Comparison of ENCODE assay signal across 20 cellular contexts in the genomic region with DNA sequence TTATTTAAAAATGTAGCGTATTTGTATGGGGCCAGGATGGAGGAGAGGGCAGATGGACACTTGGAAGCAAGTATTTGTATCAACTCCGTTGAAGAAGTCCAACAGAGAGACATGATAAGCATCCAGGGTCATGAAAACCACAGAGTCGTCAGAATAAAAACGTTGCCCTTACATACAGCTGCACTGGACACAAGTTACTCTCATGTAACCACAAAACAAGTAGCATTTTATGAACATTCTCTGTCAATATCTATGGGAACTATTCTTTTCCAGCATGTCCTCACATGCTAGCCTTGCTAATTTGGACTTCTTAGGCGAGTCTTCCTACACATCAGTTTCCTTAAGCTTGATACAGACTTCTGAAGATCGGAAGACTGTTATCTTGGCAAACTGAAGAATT. TPM values are rescaled to one million over a fixed set of nuclear protein-coding genes. Genes with fewer than 3 reads are reported as not detected.
DNase-seq lines count a peak whose midpoint lies in the region; ATAC-seq and TF ChIP-seq lines count a peak whose summit lies in the region.
"Had no signal": no experiment of that assay in that cellular context is flagged by ENCODE, and none has a peak within 500 bp of the region (broad histone marks: within the 10 kb centered on the region; RNA-seq: fewer than 3 reads in every experiment).

No MANE protein-coding gene starts in this region.

- TF ChIP-seq CTCF in NB4 (IDR thresholded peaks at IDR 0.05; ENCODE audit: low read depth, low read length) (no peak), brain microvascular endothelial cell (IDR thresholded peaks at IDR 0.05; ENCODE audit: low read depth, low read length, missing control alignments) (no peak), nephron progenitor cell (IDR thresholded peaks at IDR 0.05) (no peak), ascending aorta (IDR thresholded peaks at IDR 0.05) (no peak)

- peaks cover 88% of the 10 kb centered on the region for H3K4me1 Mint-ChIP-seq in nephron progenitor cell

- in situ Hi-C loops in brain microvascular endothelial cell (cut with HindIII; ENCODE audit: low pct_ligation_motif_present, low sequenced_read_pairs): no loop called here

- ATAC-seq in GM21367 (IDR thresholded peaks at IDR 0.05; ENCODE audit: unreplicated experiment): no peak
- ATAC-seq in activated CD4-positive, CD25-positive, alpha-beta regulatory T cell treated with anti-CD3 and anti-CD28 coated beads, Interleukin-2, amount 50 U/mL, for 24 hours: no peak
- ATAC-seq: A549, Panc1 had no signal

- no peak for TF ChIP-seq POLR2A in NB4 (IDR thresholded peaks at IDR 0.05; ENCODE audit: extremely low read depth, insufficient read length)

- peaks cover 64% of the 10 kb centered on the region for H3K36me3 Mint-ChIP-seq in nephron progenitor cell (ENCODE audit: low read depth)

- no peaks in the 10 kb centered on the region for H3K27me3 Mint-ChIP-seq in nephron progenitor cell (ENCODE audit: low read depth, poor library complexity)

- H3K4me3 ChIP-seq in BLaER1 (peak overlapping the region; percentile 19; the same call in 1 of the 2 replicates), NB4 (ENCODE audit: low read depth, low read length) (peak overlapping the region; percentile 25), brain microvascular endothelial cell (ENCODE audit: low read depth, low read length) (no peak overlapping the region), ascending aorta (no peak overlapping the region)
- H3K4me3 ChIP-seq: A549 had no signal

- H3K9ac ChIP-seq in BLaER1: peak overlapping the region; percentile 4; the same call in 1 of the 2 replicates

- peak overlapping the region; percentile 48 for H3K27ac ChIP-seq in BLaER1
- peak overlapping the region; percentile 20 for H3K27ac ChIP-seq in brain microvascular endothelial cell
- peak overlapping the region in 1 of 2 donors; percentile 47 for H3K27ac ChIP-seq in ascending aorta
- H3K27ac ChIP-seq: A549, C4-2B had no signal

- H3K4me1 ChIP-seq in BLaER1 (peaks cover 98% of the 10 kb centered on the region), ascending aorta (peaks cover 19 to 24% of the 10 kb centered on the region in 2 donors)
- H3K4me1 ChIP-seq: A549 had no signal

- H3K36me3 ChIP-seq in BLaER1: peaks cover 39% of the 10 kb centered on the region
- H3K36me3 ChIP-seq in brain microvascular endothelial cell (replicated peaks): peaks cover 5% of the 10 kb centered on the region
- H3K36me3 ChIP-seq in ascending aorta: no peaks in the 10 kb centered on the region

- DNase-seq in NB4 (ENCODE audit: low read depth) (peak; percentile 32), brain microvascular endothelial cell (peak; percentile 51), nephron progenitor cell (no peak), ascending aorta (ENCODE audit: low spot score in 2 of 2) (no peak), NCI-H345 (lab: John Stamatoyannopoulos, UW) (no peak)
- DNase-seq: activated effector memory CD4-positive, alpha-beta T cell treated with anti-CD3 and anti-CD28 coated beads, Interleukin-2, amount 50 U/mL, for 16 hours; cerebellar nuclear complex; endodermal cell; hippocampal formation; NCI-H1105 treated with DMSO at 0.1 percent for 48 hours; NCI-H2171; NCI-H774; T1000 had no signal

- H4K20me1 ChIP-seq in BLaER1: peaks cover 100% of the 10 kb centered on the region

- H3K4me2 ChIP-seq in BLaER1: peak overlapping the region; percentile 83
- H3K4me2 ChIP-seq: A549 had no signal

- H3K27me3 ChIP-seq in BLaER1 (no peaks in the 10 kb centered on the region), brain microvascular endothelial cell (replicated peaks) (no peaks in the 10 kb centered on the region), ascending aorta (no peaks in the 10 kb centered on the region)

- no peaks in the 10 kb centered on the region for H3K9me3 Mint-ChIP-seq in nephron progenitor cell
- H3K9me3 Mint-ChIP-seq: endodermal cell had no signal

- H3K27ac Mint-ChIP-seq in nephron progenitor cell: peak overlapping the region; percentile 80
- H3K27ac Mint-ChIP-seq: activated CD4-positive, alpha-beta T cell treated with anti-CD3 and anti-CD28 coated beads for 36 hours; endodermal cell had no signal

- H3K9me3 ChIP-seq in BLaER1: no peaks in the 10 kb centered on the region
- H3K9me3 ChIP-seq in ascending aorta: no peaks in the 10 kb centered on the region
- H3K9me3 ChIP-seq: A549 had no signal

- H3K4me3 Mint-ChIP-seq in nephron progenitor cell: no peak overlapping the region
- H3K4me3 Mint-ChIP-seq: activated CD4-positive, alpha-beta T cell treated with anti-CD3 and anti-CD28 coated beads for 36 hours; endodermal cell had no signal

- intact Hi-C loops in ascending aorta (cut with DNase I): loop anchor here (10.0 kb wide), 1 partner anchor 126 kb away; no protein-coding TSS in a partner anchor

RNA-seq across cellular contexts. Expression of a gene that starts 35.0 kb away (rescaled TPM):
- 38.0 TPM for total RNA-seq in ascending aorta

Comparison
In these comparisons a context has a peak if more than half of its experiments do, and no peak if none do; other contexts are left out.
1. H3K4me3 ChIP-seq: peak in BLaER1 (single experiment) and NB4 (single experiment); none in brain microvascular endothelial cell (single experiment) and ascending aorta (0 of 2).
2. DNase-seq: peak in NB4 (single experiment) and brain microvascular endothelial cell (single experiment); none in nephron progenitor cell (single experiment), ascending aorta (0 of 2) and NCI-H345 (single experiment).